Comparison of ENCODE assay signal across 9 cellular contexts in genomic region chr12:2163172-2163927, GRCh38.
DNase-seq lines count a peak whose midpoint lies in the region; ATAC-seq and TF ChIP-seq lines count a peak whose summit lies in the region.
"Had no signal": no experiment of that assay in that cellular context is flagged by ENCODE, and none has a peak within 500 bp of the region (broad histone marks: within the 10 kb centered on the region; RNA-seq: fewer than 3 reads in every experiment).

No MANE protein-coding gene starts in this region.

- H3K4me3 ChIP-seq in brain microvascular endothelial cell (ENCODE audit: low read depth, low read length): no peak overlapping the region
- no peak overlapping the region for H3K4me3 ChIP-seq in hepatocyte
- H3K4me3 ChIP-seq in skeletal muscle cell (ENCODE audit: low read depth, low read length): no peak overlapping the region
- H3K4me3 ChIP-seq: HAP-1 had no signal

- 77% methylated on average over 16 of the region's 16 CpGs for WGBS in hepatocyte (ENCODE audit: low lambda C conversion rate, missing lambda C conversion rate)

- H3K36me3 ChIP-seq in brain microvascular endothelial cell (replicated peaks): no peaks in the 10 kb centered on the region
- H3K36me3 ChIP-seq in hepatocyte (replicated peaks; ENCODE audit: insufficient read depth, low read depth): no peaks in the 10 kb centered on the region
- H3K36me3 ChIP-seq: HAP-1 had no signal

- no peak for TF ChIP-seq CTCF in brain microvascular endothelial cell (IDR thresholded peaks at IDR 0.05; ENCODE audit: low read depth, low read length, missing control alignments)
- TF ChIP-seq CTCF in hepatocyte (IDR thresholded peaks at IDR 0.05; ENCODE audit: poor library complexity): no peak

- no peaks in the 10 kb centered on the region for H3K4me1 ChIP-seq in hepatocyte (ENCODE audit: insufficient read depth)
- H3K4me1 ChIP-seq: HAP-1 had no signal

- H3K9me2 ChIP-seq in hepatocyte (replicated peaks; ENCODE audit: insufficient read depth): no peaks in the 10 kb centered on the region

- no peaks in the 10 kb centered on the region for H3K79me2 ChIP-seq in hepatocyte

- no peaks in the 10 kb centered on the region for H3K27me3 ChIP-seq in brain microvascular endothelial cell (replicated peaks)
- H3K27me3 ChIP-seq in hepatocyte: no peaks in the 10 kb centered on the region

- no peak overlapping the region for H3K4me2 ChIP-seq in hepatocyte

- in situ Hi-C loops in brain microvascular endothelial cell (cut with HindIII; ENCODE audit: low pct_ligation_motif_present, low sequenced_read_pairs): no loop called here

- DNase-seq in Daoy (ENCODE audit: low read depth) (peak; percentile 53), brain microvascular endothelial cell (peak; percentile 63), hepatocyte (ENCODE audit: low spot score) (peak; percentile 44), skeletal muscle cell (ENCODE audit: low read depth) (peak; percentile 91), NOMO-1 treated with dmso at 0.1 percent for 144 hours (lab: John Stamatoyannopoulos, UW; ENCODE audit: unreplicated experiment) (no peak), NOMO-1 (lab: John Stamatoyannopoulos, UW; ENCODE audit: unreplicated experiment in 2 of 2) (no peak)
- no peak for DNase-seq in stimulated activated naive CD8-positive, alpha-beta T cell treated with anti-CD3 and anti-CD28 coated beads, Interleukin-15, Interleukin-2, amounts not matched to agents 100 U/mL and 50 U/mL, for 24 hours

- no peaks in the 10 kb centered on the region for H4K20me1 ChIP-seq in hepatocyte (ENCODE audit: insufficient read depth, poor library complexity, severe bottlenecking)

- peaks cover 6% of the 10 kb centered on the region for H3K9me3 ChIP-seq in hepatocyte (ENCODE audit: low read depth)
- H3K9me3 ChIP-seq: HAP-1 had no signal

- no peak for ATAC-seq in stimulated activated naive CD8-positive, alpha-beta T cell treated with anti-CD3 and anti-CD28 coated beads, Interleukin-15, Interleukin-2, amounts not matched to agents 100 U/mL and 50 U/mL, for 24 hours
- no peak for ATAC-seq in GM18520 (IDR thresholded peaks at IDR 0.05; ENCODE audit: unreplicated experiment)

- H3K27ac ChIP-seq in brain microvascular endothelial cell: no peak overlapping the region
- no peak overlapping the region for H3K27ac ChIP-seq in hepatocyte

- H2AFZ ChIP-seq in hepatocyte: no peak overlapping the region

Comparison
In these comparisons a context has a peak if more than half of its experiments do, and no peak if none do; other contexts are left out.
1. DNase-seq: peak in Daoy (single experiment), brain microvascular endothelial cell (single experiment), hepatocyte (single experiment) and skeletal muscle cell (single experiment); none in NOMO-1 treated with dmso at 0.1 percent for 144 hours (single experiment), stimulated activated naive CD8-positive, alpha-beta T cell treated with anti-CD3 and anti-CD28 coated beads, Interleukin-15, Interleukin-2, amounts not matched to agents 100 U/mL and 50 U/mL, for 24 hours (single experiment) and NOMO-1 (0 of 2).